Comparison of ENCODE assay signal across 1 cellular context in the genomic region with DNA sequence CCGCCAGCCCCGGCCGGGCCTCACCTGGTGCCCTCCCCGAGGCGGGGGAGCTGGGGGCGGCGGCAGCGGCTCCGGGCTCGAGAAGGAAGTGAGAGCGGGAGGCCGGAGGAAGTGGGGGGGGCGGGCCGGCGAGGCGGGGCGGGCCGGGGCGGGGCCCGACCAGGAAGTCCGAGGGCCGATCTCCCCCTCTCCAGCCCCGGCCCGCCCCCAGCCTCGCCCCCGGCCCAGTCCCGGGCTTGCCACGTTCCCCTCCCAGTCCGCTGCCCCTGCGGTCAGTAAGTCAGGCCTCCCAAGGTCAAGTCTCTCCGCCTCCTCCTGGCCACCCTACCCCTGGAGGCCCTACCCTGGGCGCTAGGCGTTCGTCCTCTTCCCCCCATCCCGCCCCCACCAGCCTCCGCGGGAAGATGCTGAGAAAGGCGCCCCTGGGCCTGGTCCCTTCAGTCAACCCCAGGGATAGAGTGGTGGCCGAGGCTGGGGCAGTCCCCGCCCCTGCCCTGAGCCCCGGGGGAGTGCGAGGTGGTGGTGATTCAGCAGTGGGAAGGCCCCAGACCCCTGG.
TF ChIP-seq lines count a peak whose summit lies in the region.

TSS of gene RHOG (minus strand) at position 90 of the 556 bp plus-strand sequence. CDS start 12,821 bp downstream, outside the sequence.

TF ChIP-seq in K562, 482 proteins besides CTCF, POLR2A, EP300 and RAD21 (continued from another document and continues in another):
- no peak for TF ChIP-seq ELK1 (CRISPR knock-in tag; IDR thresholded peaks at IDR 0.05)
- TF ChIP-seq ZBTB43 (CRISPR knock-in tag; IDR thresholded peaks at IDR 0.05): no peak
- TF ChIP-seq LEF1 (IDR thresholded peaks at IDR 0.05): no peak
- no peak for TF ChIP-seq STAG1 (CRISPR knock-in tag; IDR thresholded peaks at IDR 0.05; ENCODE audit: borderline replicate concordance)
- TF ChIP-seq THAP12 (CRISPR knock-in tag; IDR thresholded peaks at IDR 0.05): no peak
- no peak for TF ChIP-seq POLR2B (IDR thresholded peaks at IDR 0.05; ENCODE audit: low read depth, partially characterized antibody)
- TF ChIP-seq ZKSCAN8 (CRISPR knock-in tag; IDR thresholded peaks at IDR 0.05): no peak
- TF ChIP-seq RCOR1 (IDR thresholded peaks at IDR 0.05; ENCODE audit: borderline replicate concordance in 1 of 2, low read depth in 2 of 2, low read length in 2 of 2): 0 out of 4 replicates have a peak, but pooled peaks of 1 of the 2 experiments have one; percentile 31
- 0 out of 4 replicates have a peak, but pooled peaks of 1 of the 2 experiments have one; percentile 22 for TF ChIP-seq ZNF639 (CRISPR knock-in tag; conservative IDR thresholded peaks at IDR 0.05 in 1 of 2, IDR thresholded peaks at IDR 0.05 in 1 of 2)
- TF ChIP-seq, protein P1, sequence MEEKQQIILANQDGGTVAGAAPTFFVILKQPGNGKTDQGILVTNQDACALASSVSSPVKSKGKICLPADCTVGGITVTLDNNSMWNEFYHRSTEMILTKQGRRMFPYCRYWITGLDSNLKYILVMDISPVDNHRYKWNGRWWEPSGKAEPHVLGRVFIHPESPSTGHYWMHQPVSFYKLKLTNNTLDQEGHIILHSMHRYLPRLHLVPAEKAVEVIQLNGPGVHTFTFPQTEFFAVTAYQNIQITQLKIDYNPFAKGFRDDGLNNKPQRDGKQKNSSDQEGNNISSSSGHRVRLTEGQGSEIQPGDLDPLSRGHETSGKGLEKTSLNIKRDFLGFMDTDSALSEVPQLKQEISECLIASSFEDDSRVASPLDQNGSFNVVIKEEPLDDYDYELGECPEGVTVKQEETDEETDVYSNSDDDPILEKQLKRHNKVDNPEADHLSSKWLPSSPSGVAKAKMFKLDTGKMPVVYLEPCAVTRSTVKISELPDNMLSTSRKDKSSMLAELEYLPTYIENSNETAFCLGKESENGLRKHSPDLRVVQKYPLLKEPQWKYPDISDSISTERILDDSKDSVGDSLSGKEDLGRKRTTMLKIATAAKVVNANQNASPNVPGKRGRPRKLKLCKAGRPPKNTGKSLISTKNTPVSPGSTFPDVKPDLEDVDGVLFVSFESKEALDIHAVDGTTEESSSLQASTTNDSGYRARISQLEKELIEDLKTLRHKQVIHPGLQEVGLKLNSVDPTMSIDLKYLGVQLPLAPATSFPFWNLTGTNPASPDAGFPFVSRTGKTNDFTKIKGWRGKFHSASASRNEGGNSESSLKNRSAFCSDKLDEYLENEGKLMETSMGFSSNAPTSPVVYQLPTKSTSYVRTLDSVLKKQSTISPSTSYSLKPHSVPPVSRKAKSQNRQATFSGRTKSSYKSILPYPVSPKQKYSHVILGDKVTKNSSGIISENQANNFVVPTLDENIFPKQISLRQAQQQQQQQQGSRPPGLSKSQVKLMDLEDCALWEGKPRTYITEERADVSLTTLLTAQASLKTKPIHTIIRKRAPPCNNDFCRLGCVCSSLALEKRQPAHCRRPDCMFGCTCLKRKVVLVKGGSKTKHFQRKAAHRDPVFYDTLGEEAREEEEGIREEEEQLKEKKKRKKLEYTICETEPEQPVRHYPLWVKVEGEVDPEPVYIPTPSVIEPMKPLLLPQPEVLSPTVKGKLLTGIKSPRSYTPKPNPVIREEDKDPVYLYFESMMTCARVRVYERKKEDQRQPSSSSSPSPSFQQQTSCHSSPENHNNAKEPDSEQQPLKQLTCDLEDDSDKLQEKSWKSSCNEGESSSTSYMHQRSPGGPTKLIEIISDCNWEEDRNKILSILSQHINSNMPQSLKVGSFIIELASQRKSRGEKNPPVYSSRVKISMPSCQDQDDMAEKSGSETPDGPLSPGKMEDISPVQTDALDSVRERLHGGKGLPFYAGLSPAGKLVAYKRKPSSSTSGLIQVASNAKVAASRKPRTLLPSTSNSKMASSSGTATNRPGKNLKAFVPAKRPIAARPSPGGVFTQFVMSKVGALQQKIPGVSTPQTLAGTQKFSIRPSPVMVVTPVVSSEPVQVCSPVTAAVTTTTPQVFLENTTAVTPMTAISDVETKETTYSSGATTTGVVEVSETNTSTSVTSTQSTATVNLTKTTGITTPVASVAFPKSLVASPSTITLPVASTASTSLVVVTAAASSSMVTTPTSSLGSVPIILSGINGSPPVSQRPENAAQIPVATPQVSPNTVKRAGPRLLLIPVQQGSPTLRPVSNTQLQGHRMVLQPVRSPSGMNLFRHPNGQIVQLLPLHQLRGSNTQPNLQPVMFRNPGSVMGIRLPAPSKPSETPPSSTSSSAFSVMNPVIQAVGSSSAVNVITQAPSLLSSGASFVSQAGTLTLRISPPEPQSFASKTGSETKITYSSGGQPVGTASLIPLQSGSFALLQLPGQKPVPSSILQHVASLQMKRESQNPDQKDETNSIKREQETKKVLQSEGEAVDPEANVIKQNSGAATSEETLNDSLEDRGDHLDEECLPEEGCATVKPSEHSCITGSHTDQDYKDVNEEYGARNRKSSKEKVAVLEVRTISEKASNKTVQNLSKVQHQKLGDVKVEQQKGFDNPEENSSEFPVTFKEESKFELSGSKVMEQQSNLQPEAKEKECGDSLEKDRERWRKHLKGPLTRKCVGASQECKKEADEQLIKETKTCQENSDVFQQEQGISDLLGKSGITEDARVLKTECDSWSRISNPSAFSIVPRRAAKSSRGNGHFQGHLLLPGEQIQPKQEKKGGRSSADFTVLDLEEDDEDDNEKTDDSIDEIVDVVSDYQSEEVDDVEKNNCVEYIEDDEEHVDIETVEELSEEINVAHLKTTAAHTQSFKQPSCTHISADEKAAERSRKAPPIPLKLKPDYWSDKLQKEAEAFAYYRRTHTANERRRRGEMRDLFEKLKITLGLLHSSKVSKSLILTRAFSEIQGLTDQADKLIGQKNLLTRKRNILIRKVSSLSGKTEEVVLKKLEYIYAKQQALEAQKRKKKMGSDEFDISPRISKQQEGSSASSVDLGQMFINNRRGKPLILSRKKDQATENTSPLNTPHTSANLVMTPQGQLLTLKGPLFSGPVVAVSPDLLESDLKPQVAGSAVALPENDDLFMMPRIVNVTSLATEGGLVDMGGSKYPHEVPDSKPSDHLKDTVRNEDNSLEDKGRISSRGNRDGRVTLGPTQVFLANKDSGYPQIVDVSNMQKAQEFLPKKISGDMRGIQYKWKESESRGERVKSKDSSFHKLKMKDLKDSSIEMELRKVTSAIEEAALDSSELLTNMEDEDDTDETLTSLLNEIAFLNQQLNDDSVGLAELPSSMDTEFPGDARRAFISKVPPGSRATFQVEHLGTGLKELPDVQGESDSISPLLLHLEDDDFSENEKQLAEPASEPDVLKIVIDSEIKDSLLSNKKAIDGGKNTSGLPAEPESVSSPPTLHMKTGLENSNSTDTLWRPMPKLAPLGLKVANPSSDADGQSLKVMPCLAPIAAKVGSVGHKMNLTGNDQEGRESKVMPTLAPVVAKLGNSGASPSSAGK (IDR thresholded peaks at IDR 0.05): no peak
- TF ChIP-seq ETV6 (IDR thresholded peaks at IDR 0.05; ENCODE audit: borderline replicate concordance in 1 of 2, low read depth in 2 of 2, low read length in 1 of 2): peak; percentile 56 to 79; a peak in 2 of 4 replicates
- no peak for TF ChIP-seq ETV6 (CRISPR knock-in tag; IDR thresholded peaks at IDR 0.05; ENCODE audit: borderline replicate concordance)
- no peak for TF ChIP-seq ZNF449 (CRISPR knock-in tag; IDR thresholded peaks at IDR 0.05)
- TF ChIP-seq NR2C2 (CRISPR knock-in tag; IDR thresholded peaks at IDR 0.05): no peak
- TF ChIP-seq NR2C2 (tag; IDR thresholded peaks at IDR 0.05): peak; percentile 76
- TF ChIP-seq PURB (CRISPR knock-in tag; IDR thresholded peaks at IDR 0.05; ENCODE audit: low read depth): no peak
- TF ChIP-seq ZNF655 (CRISPR knock-in tag; IDR thresholded peaks at IDR 0.05): no peak
- no peak for TF ChIP-seq ERF (CRISPR knock-in tag; IDR thresholded peaks at IDR 0.05)
- TF ChIP-seq, protein P2, sequence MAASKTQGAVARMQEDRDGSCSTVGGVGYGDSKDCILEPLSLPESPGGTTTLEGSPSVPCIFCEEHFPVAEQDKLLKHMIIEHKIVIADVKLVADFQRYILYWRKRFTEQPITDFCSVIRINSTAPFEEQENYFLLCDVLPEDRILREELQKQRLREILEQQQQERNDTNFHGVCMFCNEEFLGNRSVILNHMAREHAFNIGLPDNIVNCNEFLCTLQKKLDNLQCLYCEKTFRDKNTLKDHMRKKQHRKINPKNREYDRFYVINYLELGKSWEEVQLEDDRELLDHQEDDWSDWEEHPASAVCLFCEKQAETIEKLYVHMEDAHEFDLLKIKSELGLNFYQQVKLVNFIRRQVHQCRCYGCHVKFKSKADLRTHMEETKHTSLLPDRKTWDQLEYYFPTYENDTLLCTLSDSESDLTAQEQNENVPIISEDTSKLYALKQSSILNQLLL (CRISPR knock-in tag; IDR thresholded peaks at IDR 0.05; ENCODE audit: borderline replicate concordance): no peak
- TF ChIP-seq E2F3 (CRISPR knock-in tag; IDR thresholded peaks at IDR 0.05): no peak
- TF ChIP-seq IRF1 (CRISPR knock-in tag; IDR thresholded peaks at IDR 0.05; ENCODE audit: borderline replicate concordance): no peak
- 0 out of 2 replicates have a peak, but pooled peaks have one; percentile 10 for TF ChIP-seq NR3C1 (CRISPR knock-in tag; IDR thresholded peaks at IDR 0.05)
- no peak for TF ChIP-seq MAFG (tag; conservative IDR thresholded peaks at IDR 0.05)
- peak; percentile 72; the same call in 1 of the 2 replicates for TF ChIP-seq NFE2 (IDR thresholded peaks at IDR 0.05; ENCODE audit: low read depth)
- no peak for TF ChIP-seq MTA3 (IDR thresholded peaks at IDR 0.05; ENCODE audit: borderline replicate concordance)
